In genomic region chr9:87703636-87704276, GRCh38 we compare ENCODE assay signal across 30 cellular contexts. TPM values are rescaled to one million over a fixed set of nuclear protein-coding genes. Genes with fewer than 3 reads are reported as not detected.
DNase-seq lines count a peak whose midpoint lies in the region; ATAC-seq and TF ChIP-seq lines count a peak whose summit lies in the region.
"Had no signal": no experiment of that assay in that cellular context is flagged by ENCODE, and none has a peak within 500 bp of the region (broad histone marks: within the 10 kb centered on the region; RNA-seq: fewer than 3 reads in every experiment).

No MANE protein-coding gene starts in this region.

- H3K4me3 Mint-ChIP-seq in osteocyte (ENCODE audit: unreplicated experiment) = no peak overlapping the region
- H3K4me3 Mint-ChIP-seq: activated CD4-positive, alpha-beta T cell treated with anti-CD3 and anti-CD28 coated beads, Interleukin-2, amount 10 ng/mL, durations not matched to agents 7 days and 5 days; activated T-cell treated with anti-CD3 and anti-CD28 coated beads, Interleukin-2, amount 50 U/mL, for 4 hours; naive thymus-derived CD4-positive, alpha-beta T cell had no signal

- H3K9ac ChIP-seq in HCT116 (ENCODE audit: low read length) = no peak overlapping the region
- H3K9ac ChIP-seq: BLaER1 treated with 17β-estradiol and CSF1 and Interleukin-3, amounts not matched to agents 10 nM and 100 nM had no signal

- H2AFZ ChIP-seq in HCT116 (ENCODE audit: low read depth, low read length, poor library complexity, severe bottlenecking) = no peak overlapping the region

- RAD21 ChIA-PET in HCT116 (lab: Charles Lee; ENCODE audit: low non-redundant PET in 1 of 2, low total read pairs in 2 of 2, uncharacterized antibody in 2 of 2, unreplicated experiment in 2 of 2) = no interaction called here

- TF ChIP-seq RAD21 in HCT116 (IDR thresholded peaks at IDR 0.05; ENCODE audit: low read depth) = no peak

- peak overlapping the region; percentile 65 for H3K27ac Mint-ChIP-seq in osteocyte (ENCODE audit: unreplicated experiment)
- H3K27ac Mint-ChIP-seq: activated CD4-positive, alpha-beta T cell treated with anti-CD3 and anti-CD28 coated beads, Interleukin-2, amount 10 ng/mL, durations not matched to agents 7 days and 5 days had no signal

- peaks cover 43% of the 10 kb centered on the region for H3K4me1 Mint-ChIP-seq in osteocyte (ENCODE audit: unreplicated experiment)

- DNase-seq in HCT116 (ENCODE audit: low read depth, low spot score) (no peak), astrocyte of the hippocampus (ENCODE audit: low read depth, low spot score) (peak; percentile 34), kidney glomerular epithelial cell (lab: John Stamatoyannopoulos, UW) (peak; percentile 50), osteocyte (ENCODE audit: extremely low spot score, unreplicated experiment) (no peak), NCI-H1092 (lab: John Stamatoyannopoulos, UW) (no peak), dedifferentiated amniotic fluid mesenchymal stem cell (ENCODE audit: extremely low spot score) (no peak), NCI-H774 (lab: John Stamatoyannopoulos, UW) (no peak)
- DNase-seq in activated naive CD4-positive, alpha-beta T cell (lab: John Stamatoyannopoulos, UW) = no peak
- DNase-seq: activated CD4-positive, alpha-beta T cell treated with anti-CD3 and anti-CD28 coated beads, Interleukin-2, amount 10 ng/mL, durations not matched to agents 7 days and 5 days; activated gamma-delta T cell treated with Interleukin-2 at 50 U/mL for 16 hours; activated T-cell treated with anti-CD3 and anti-CD28 coated beads, Interleukin-2, amount 50 U/mL, for 4 hours; DMS79 treated with DMSO at 0.1 percent for 48 hours; effector memory CD4-positive, alpha-beta T cell; foreskin fibroblast; heart right ventricle; left colon; midbrain; naive thymus-derived CD4-positive, alpha-beta T cell; NCI-H1694 treated with DMSO at 0.1 percent for 48 hours; NCI-H2171 treated with DMSO at 0.1 percent for 48 hours; NCI-H524; occipital lobe; SJCRH30; small intestine; stimulated activated CD4-positive, alpha-beta T cell treated with anti-CD3 and anti-CD28 coated beads, Interleukin-1b, Interleukin-23, amount 100 ng/mL, for 48 hours; stimulated activated CD8-positive, alpha-beta memory T cell treated with anti-CD3 and anti-CD28 coated beads, Interleukin-4, amount 100 ng/mL, for 48 hours; stomach had no signal

- H3K79me2 ChIP-seq in HCT116 (ENCODE audit: insufficient read depth, low read length) = no peaks in the 10 kb centered on the region

- no peak for TF ChIP-seq CTCF in HCT116 (IDR thresholded peaks at IDR 0.05 in 2 of 3, conservative IDR thresholded peaks at IDR 0.05 in 1 of 3; ENCODE audit: borderline replicate concordance in 1 of 3, insufficient read depth in 1 of 3, low read depth in 2 of 3, low read length in 2 of 3)
- TF ChIP-seq CTCF in osteocyte (IDR thresholded peaks at IDR 0.05) = no peak

- POLR2A ChIA-PET in HCT116 (lab: Charles Lee) = interaction anchor here (1.2 kb wide), 1 partner anchor 22 kb away, joined by 5 read pairs; the partner anchor contains the start of gene CTSL

- H3K27me3 Mint-ChIP-seq in osteocyte (ENCODE audit: unreplicated experiment) = no peaks in the 10 kb centered on the region

- no peaks in the 10 kb centered on the region for H3K9me3 Mint-ChIP-seq in osteocyte (ENCODE audit: unreplicated experiment)
- H3K9me3 Mint-ChIP-seq: activated CD4-positive, alpha-beta T cell treated with anti-CD3 and anti-CD28 coated beads, Interleukin-2, amount 10 ng/mL, durations not matched to agents 7 days and 5 days; activated T-cell treated with anti-CD3 and anti-CD28 coated beads, Interleukin-2, amount 50 U/mL, for 4 hours; naive thymus-derived CD4-positive, alpha-beta T cell had no signal

- peaks cover 60% of the 10 kb centered on the region for H3K36me3 Mint-ChIP-seq in osteocyte (ENCODE audit: unreplicated experiment)

- no peak for TF ChIP-seq POLR2A in HCT116 (IDR thresholded peaks at IDR 0.05; ENCODE audit: borderline replicate concordance, extremely low read depth, insufficient read depth, insufficient read length)

- no peaks in the 10 kb centered on the region for H3K9me2 ChIP-seq in HCT116 (ENCODE audit: insufficient read depth)

- no peak for ATAC-seq in HCT116
- ATAC-seq: activated T-cell treated with anti-CD3 and anti-CD28 coated beads, Interleukin-2, amount 50 U/mL, for 4 hours; heart right ventricle; left colon; naive thymus-derived CD4-positive, alpha-beta T cell; Panc1 had no signal

- no peaks in the 10 kb centered on the region for H4K20me1 ChIP-seq in HCT116 (ENCODE audit: insufficient read depth)
- H4K20me1 ChIP-seq: BLaER1 treated with 17β-estradiol and CSF1 and Interleukin-3, amounts not matched to agents 10 nM and 100 nM had no signal

- CTCF ChIA-PET in HCT116 (lab: Charles Lee) = interaction anchor here (0.8 kb wide), 1 partner anchor 19 kb away, joined by 3 read pairs; no protein-coding TSS in a partner anchor

- H3K36me3 ChIP-seq in HCT116 (ENCODE audit: control insufficient read depth in 1 of 2, insufficient read depth in 2 of 2, low read length in 2 of 2) = no peaks in the 10 kb centered on the region

- peak overlapping the region; percentile 21; the same call in 1 of the 2 replicates for H3K4me2 ChIP-seq in HCT116 (ENCODE audit: low read length)

- no peak overlapping the region for H3K27ac ChIP-seq in HCT116 (ENCODE audit: low read depth, low read length)
- H3K27ac ChIP-seq: heart right ventricle, SJCRH30, tibial nerve had no signal

- no peaks in the 10 kb centered on the region for H3K27me3 ChIP-seq in HCT116 (ENCODE audit: insufficient read depth, low read length)
- H3K27me3 ChIP-seq: BLaER1 treated with 17β-estradiol and CSF1 and Interleukin-3, amounts not matched to agents 10 nM and 100 nM; heart right ventricle; SJCRH30; stomach; tibial nerve had no signal

- H3K4me1 ChIP-seq in HCT116 (ENCODE audit: control insufficient read depth in 1 of 2, insufficient read depth in 2 of 2, low read length in 2 of 2) = peaks cover 0 to 17% of the 10 kb centered on the region in 2 experiments; a peak in 2 of 4 replicates
- H3K4me1 ChIP-seq: stomach, tibial nerve had no signal

- H3K9me3 ChIP-seq in HCT116 (ENCODE audit: control insufficient read depth in 1 of 2, insufficient read depth in 1 of 2, low read depth in 1 of 2, low read length in 2 of 2) = no peaks in the 10 kb centered on the region
- H3K9me3 ChIP-seq: heart right ventricle, SJCRH30, stomach, tibial nerve had no signal

- intact Hi-C loops in HCT116 (cut with micrococcal nuclease) = no loop called here

- BruUV-seq in HCT116 (replicated peaks; lab: Mats Ljungman, UMichigan) = no TSS peak

- H3K4me3 ChIP-seq in HCT116 (replicated peaks in 1 of 2; ENCODE audit: low read depth in 1 of 2, low read length in 2 of 2) = no peak overlapping the region
- H3K4me3 ChIP-seq: BLaER1 treated with 17β-estradiol and CSF1 and Interleukin-3, amounts not matched to agents 10 nM and 100 nM; heart right ventricle; SJCRH30; stomach; tibial nerve had no signal

TF ChIP-seq in HCT116, 20 proteins besides CTCF, POLR2A, EP300 and RAD21:
- TF ChIP-seq CEBPB (IDR thresholded peaks at IDR 0.05; ENCODE audit: low read depth) (peak; percentile 30; the same call in 1 of the 2 replicates), FOSL1 (IDR thresholded peaks at IDR 0.05; ENCODE audit: low read depth) (peak; percentile 12; the same call in 1 of the 2 replicates), YY1 (IDR thresholded peaks at IDR 0.05; ENCODE audit: extremely low read depth, insufficient replicate concordance, low read depth, low read length) (no peak)

RNA-seq across cellular contexts. Expression of gene CTSL, which starts 22.2 kb away (rescaled TPM):
- total RNA-seq in HCT116 (2021; ENCODE audit: unreplicated experiment) (63.1 TPM), osteocyte (264 and 277 TPM in 2 replicates)
- 71.9 and 77.1 TPM in 2 replicates for polyA plus RNA-seq in HCT116 (2012)

Comparison
In these comparisons a context has a peak if more than half of its experiments do, and no peak if none do; other contexts are left out.
1. DNase-seq: peak in astrocyte of the hippocampus (single experiment) and kidney glomerular epithelial cell (single experiment); none in HCT116 (single experiment), osteocyte (single experiment), activated naive CD4-positive, alpha-beta T cell (0 of 4), NCI-H1092 (single experiment), dedifferentiated amniotic fluid mesenchymal stem cell (single experiment) and NCI-H774 (single experiment).